ENCODE assay signal across 14 cellular contexts in the genomic region with DNA sequence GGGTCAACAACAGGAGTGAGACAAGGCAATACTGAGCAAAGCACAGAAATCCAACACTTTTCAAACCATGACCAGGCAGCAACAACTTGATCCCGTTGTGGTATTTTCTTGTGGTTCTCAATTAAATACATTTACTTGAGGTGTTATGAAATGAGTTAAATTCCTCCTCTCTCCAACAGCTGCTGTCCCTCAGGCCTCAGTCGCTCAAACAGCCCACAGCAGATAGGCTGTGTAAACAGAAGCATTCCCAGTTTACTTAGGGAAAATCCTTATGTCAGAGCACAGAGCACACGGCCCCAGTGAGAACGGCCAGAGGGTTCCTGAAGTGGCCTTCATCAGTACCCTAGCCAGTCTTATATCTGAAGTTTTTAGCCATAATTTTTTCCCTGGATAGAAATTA.
DNase-seq lines count a peak whose midpoint lies in the region; ATAC-seq and TF ChIP-seq lines count a peak whose summit lies in the region.
"Had no signal": no experiment of that assay in that cellular context is flagged by ENCODE, and none has a peak within 500 bp of the region (broad histone marks: within the 10 kb centered on the region; RNA-seq: fewer than 3 reads in every experiment).

No MANE protein-coding gene starts in this region.

- H4K91ac ChIP-seq in mesenchymal stem cell (ENCODE audit: low read length) = no peak overlapping the region

- H3K27me3 ChIP-seq in mesenchymal stem cell (ENCODE audit: control insufficient read depth in 1 of 2, insufficient read depth in 1 of 2, low read length in 2 of 2) (no peaks in the 10 kb centered on the region), upper lobe of right lung (no peaks in the 10 kb centered on the region)

- no peak overlapping the region for H2AK5ac ChIP-seq in mesenchymal stem cell (ENCODE audit: low read length, severe bottlenecking)

- no peak overlapping the region for H3K23ac ChIP-seq in mesenchymal stem cell (ENCODE audit: low read length in 2 of 2)

- no peak overlapping the region for H2BK12ac ChIP-seq in mesenchymal stem cell (ENCODE audit: low read length in 2 of 2)

- peak; percentile 47 for ATAC-seq in upper lobe of right lung
- no peak for ATAC-seq in GM18858 (IDR thresholded peaks at IDR 0.05; ENCODE audit: unreplicated experiment)
- ATAC-seq: CD8-positive, alpha-beta T cell had no signal

- no peaks in the 10 kb centered on the region for H3K36me3 ChIP-seq in mesenchymal stem cell (ENCODE audit: control insufficient read depth in 1 of 2, insufficient read depth in 2 of 2, low read depth in 1 of 2, low read length in 2 of 2)
- no peaks in the 10 kb centered on the region for H3K36me3 ChIP-seq in upper lobe of right lung
- H3K36me3 ChIP-seq: HAP-1 had no signal

- H2BK15ac ChIP-seq in mesenchymal stem cell (ENCODE audit: low read depth, poor library complexity, severe bottlenecking) = no peak overlapping the region

- no peak for TF ChIP-seq CTCF in upper lobe of right lung (IDR thresholded peaks at IDR 0.05)

- H3K27ac ChIP-seq in mesenchymal stem cell (ENCODE audit: low read length, poor library complexity, severe bottlenecking) = no peak overlapping the region
- H3K27ac ChIP-seq in upper lobe of right lung = no peak overlapping the region
- H3K27ac ChIP-seq: 22Rv1 had no signal

- H4K8ac ChIP-seq in mesenchymal stem cell (ENCODE audit: low read length) = no peak overlapping the region

- no peaks in the 10 kb centered on the region for H3K9me3 ChIP-seq in mesenchymal stem cell (ENCODE audit: control insufficient read depth, low read length)
- no peaks in the 10 kb centered on the region for H3K9me3 ChIP-seq in upper lobe of right lung
- H3K9me3 ChIP-seq: HAP-1 had no signal

- H3K4me3 ChIP-seq in mesenchymal stem cell (ENCODE audit: insufficient read depth in 1 of 2, low read depth in 1 of 2, low read length in 2 of 2) (no peak overlapping the region), upper lobe of right lung (no peak overlapping the region)
- H3K4me3 ChIP-seq: HAP-1 had no signal

- H3K4me2 ChIP-seq in mesenchymal stem cell (ENCODE audit: low read length, poor library complexity, severe bottlenecking) = no peak overlapping the region

- H3K4me1 ChIP-seq in mesenchymal stem cell (ENCODE audit: control insufficient read depth, insufficient read depth, low read depth, low read length) (no peaks in the 10 kb centered on the region), upper lobe of right lung (no peaks in the 10 kb centered on the region)
- H3K4me1 ChIP-seq: HAP-1 had no signal

- peak; percentile 2 for DNase-seq in NCI-H510A treated with DMSO at 0.1 percent for 48 hours (lab: John Stamatoyannopoulos, UW)
- no peak for DNase-seq in NCI-H510A (lab: John Stamatoyannopoulos, UW)
- DNase-seq in NCI-H526 treated with DMSO at 0.1 percent for 48 hours (lab: John Stamatoyannopoulos, UW) = peak; percentile 74
- DNase-seq in mesenchymal stem cell = peak; percentile 41
- DNase-seq in upper lobe of right lung = no peak
- no peak for DNase-seq in NCI-H187 (lab: John Stamatoyannopoulos, UW)
- DNase-seq: CD8-positive, alpha-beta T cell; COR-L47; DMS153; DND-41; GDM1 had no signal

- H3K9ac ChIP-seq in mesenchymal stem cell (ENCODE audit: low read length) = no peak overlapping the region

- H3K4ac ChIP-seq in mesenchymal stem cell (ENCODE audit: low read depth in 1 of 2, low read length in 2 of 2) = no peak overlapping the region

- no peak overlapping the region for H2BK5ac ChIP-seq in mesenchymal stem cell (ENCODE audit: low read depth, low read length, poor library complexity, severe bottlenecking)

- no peak overlapping the region for H3K18ac ChIP-seq in mesenchymal stem cell (ENCODE audit: low read depth in 1 of 2, low read length in 2 of 2)

- intact Hi-C loops in upper lobe of right lung (cut with DNase I) = no loop called here

- H2BK120ac ChIP-seq in mesenchymal stem cell (ENCODE audit: low read depth, low read length) = no peak overlapping the region

- no peak overlapping the region for H3K14ac ChIP-seq in mesenchymal stem cell (ENCODE audit: low read length in 2 of 2)

- 45% methylated on average over 3 of the region's 4 CpGs for WGBS in mesenchymal stem cell

- no peaks in the 10 kb centered on the region for H3K79me1 ChIP-seq in mesenchymal stem cell (replicated peaks; ENCODE audit: low read length, poor library complexity, severe bottlenecking)

- H2AFZ ChIP-seq in mesenchymal stem cell (ENCODE audit: low read depth, low read length) = no peak overlapping the region

Comparison
In these comparisons a context has a peak if more than half of its experiments do, and no peak if none do; other contexts are left out.
1. DNase-seq: peak in NCI-H510A treated with DMSO at 0.1 percent for 48 hours (single experiment), NCI-H526 treated with DMSO at 0.1 percent for 48 hours (single experiment) and mesenchymal stem cell (single experiment); none in NCI-H510A (single experiment), upper lobe of right lung (single experiment) and NCI-H187 (0 of 2).